8 cellular contexts compared by ENCODE assay signal in the genomic region with DNA sequence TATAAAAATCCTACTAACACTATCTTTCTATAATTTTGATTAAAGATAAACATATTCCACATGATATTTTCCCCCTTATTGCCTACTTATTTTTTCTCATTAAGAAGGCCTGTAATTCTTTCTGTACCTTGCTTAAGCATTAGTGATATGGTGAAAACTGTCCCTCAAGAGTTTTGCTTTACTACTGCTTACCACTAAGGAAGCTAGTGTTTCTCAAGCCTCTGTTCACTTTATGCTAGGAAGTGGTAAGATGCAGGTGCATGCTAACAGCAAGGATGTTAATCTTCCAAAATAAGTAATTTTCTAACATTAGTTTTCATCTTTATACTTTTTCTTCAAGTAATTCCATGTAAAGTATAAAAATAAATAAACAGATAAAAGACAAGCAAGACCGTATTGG.
"Had no signal": no experiment of that assay in that cellular context is flagged by ENCODE, and none has a peak within 500 bp of the region (broad histone marks: within the 10 kb centered on the region; RNA-seq: fewer than 3 reads in every experiment).

No MANE protein-coding gene starts in this region.

- H3K36me3 Mint-ChIP-seq: IgD-negative memory B cell had no signal

- H3K9ac ChIP-seq: KMS-11 had no signal

- H3K27ac ChIP-seq: HL-60, KMS-11 had no signal

- H3K27ac Mint-ChIP-seq: IgD-negative memory B cell had no signal

- H3K4me1 Mint-ChIP-seq: IgD-negative memory B cell had no signal

- H3K27me3 Mint-ChIP-seq: IgD-negative memory B cell had no signal

- DNase-seq: IMR-90, KBM-7, KG1 had no signal

- H3K4me3 ChIP-seq: K562 had no signal

- ATAC-seq: HepG2, K562 had no signal

- H3K4me3 Mint-ChIP-seq: IgD-negative memory B cell had no signal

- H3K4me2 ChIP-seq: KMS-11 had no signal
